20 cellular contexts compared by ENCODE assay signal in the genomic region with DNA sequence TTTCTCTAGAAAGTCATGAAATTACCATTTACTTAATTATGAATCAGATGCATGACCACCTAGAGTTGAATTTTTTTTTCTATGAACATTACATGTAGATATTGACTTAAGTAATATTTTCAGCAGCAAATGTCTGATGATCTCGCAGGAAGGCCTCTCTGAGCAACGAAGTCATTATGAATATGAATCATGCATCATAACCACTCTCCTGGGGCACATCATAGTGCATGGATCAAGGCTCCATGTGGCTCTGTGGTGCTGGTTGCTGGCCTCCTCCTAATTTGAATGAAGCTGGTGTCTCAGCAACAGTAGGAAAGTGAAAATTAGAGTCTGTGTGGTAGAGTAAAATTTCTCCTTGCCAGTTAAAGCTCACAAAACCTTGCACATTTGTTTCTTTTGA.
A peak's percentile ranks its signal among the peaks of the same experiment; 100 is the strongest.
DNase-seq lines count a peak whose midpoint lies in the region; ATAC-seq, FAIRE-seq and TF ChIP-seq lines count a peak whose summit lies in the region.
"Had no signal": no experiment of that assay in that cellular context is flagged by ENCODE, and none has a peak within 500 bp of the region (broad histone marks: within the 10 kb centered on the region; RNA-seq: fewer than 3 reads in every experiment).

No MANE protein-coding gene starts in this region.

- peaks cover 4% of the 10 kb centered on the region for H3K9me3 Mint-ChIP-seq in activated CD4-positive, alpha-beta T cell treated with anti-CD3 and anti-CD28 coated beads for 36 hours (ENCODE audit: low read depth)

- H3K79me2 ChIP-seq in GM12878 (ENCODE audit: control insufficient read depth, insufficient read depth, low read length) (no peaks in the 10 kb centered on the region), osteoblast (ENCODE audit: insufficient read depth, low read length) (no peaks in the 10 kb centered on the region)

- BruUV-seq in GM12878 (replicated peaks; lab: Mats Ljungman, UMichigan), result no TSS peak

- no peak for FAIRE-seq in GM12878 (lab: Jason Lieb, UNC)
- FAIRE-seq: TTC549 had no signal

- SMC1A ChIA-PET in GM12878 (lab: Charles Lee; ENCODE audit: uncharacterized antibody, unreplicated experiment), result interaction anchor here (0.7 to 2.3 kb wide), 4 partner anchors 9 to 22 kb away, joined by 3 to 8 read pairs (median 4); no protein-coding TSS in a partner anchor

- H3K4me1 Mint-ChIP-seq in activated CD4-positive, alpha-beta T cell treated with anti-CD3 and anti-CD28 coated beads for 36 hours, result no peaks in the 10 kb centered on the region

- TF ChIP-seq EP300 in GM12878 (IDR thresholded peaks at IDR 0.05; ENCODE audit: borderline replicate concordance in 1 of 2, control insufficient read depth in 1 of 2, low read depth in 2 of 2, low read length in 2 of 2), result no peak

- TF ChIP-seq CTCF in GM12878 (IDR thresholded peaks at IDR 0.05 in 2 of 3, conservative IDR thresholded peaks at IDR 0.05 in 1 of 3; ENCODE audit: control insufficient read depth in 2 of 3, extremely low read depth in 1 of 3, insufficient read depth in 1 of 3, low read depth in 3 of 3, low read length in 3 of 3), result no peak
- TF ChIP-seq CTCF in osteoblast (IDR thresholded peaks at IDR 0.05; ENCODE audit: extremely low read depth, low read depth, low read length), result no peak

- H3K36me3 Mint-ChIP-seq in activated CD4-positive, alpha-beta T cell treated with anti-CD3 and anti-CD28 coated beads for 36 hours (ENCODE audit: low read depth), result no peaks in the 10 kb centered on the region

- H3K9me3 ChIP-seq in GM12878 (replicated peaks; ENCODE audit: control insufficient read depth, insufficient read depth, low read length) (peaks cover 1% of the 10 kb centered on the region; the same call in 2 of the 3 replicates), osteoblast (ENCODE audit: low read depth, low read length) (no peaks in the 10 kb centered on the region)
- H3K9me3 ChIP-seq: gastrocnemius medialis had no signal

- in situ Hi-C loops in GM12878 (cut with MboI), result no loop called here

- peak; percentile 17 for DNase-seq in activated CD4-positive, alpha-beta T cell treated with anti-CD3 and anti-CD28 coated beads for 36 hours
- no peak for DNase-seq in activated CD4-positive, alpha-beta T cell treated with anti-CD3 and anti-CD28 coated beads for 1 hour
- DNase-seq in LHCN-M2 (ENCODE audit: low read depth), result peak; percentile 82
- no peak for DNase-seq in GM12878 (ENCODE audit: low read depth, low spot score)
- DNase-seq in osteoblast (ENCODE audit: insufficient read length, low spot score, missing footprints), result peak; percentile 46
- DNase-seq in RPMI8226, result no peak
- no peak for DNase-seq in cardiac septum (ENCODE audit: low spot score)
- DNase-seq: activated CD4-positive, alpha-beta T cell treated with anti-CD3 and anti-CD28 coated beads, Interleukin-2, amount 50 U/mL, for 48 hours; gastrocnemius medialis; GDM1; midbrain; NCI-H187; NCI-H69; occipital lobe; stimulated activated naive CD4-positive, alpha-beta T cell treated with Interleukin-2 at 50 U/mL for 16 hours had no signal

- no peaks in the 10 kb centered on the region for H3K36me3 ChIP-seq in GM12878 (ENCODE audit: control insufficient read depth in 2 of 2, insufficient read depth in 2 of 2, low read length in 1 of 2)
- no peaks in the 10 kb centered on the region for H3K36me3 ChIP-seq in osteoblast (ENCODE audit: insufficient read depth, low read length)
- H3K36me3 ChIP-seq: gastrocnemius medialis had no signal

- intact Hi-C loops in activated CD4-positive, alpha-beta T cell treated with anti-CD3 and anti-CD28 coated beads for 36 hours (cut with DNase I, micrococcal nuclease), result no loop called here
- intact Hi-C loops in GM12878 (cut with micrococcal nuclease; ENCODE audit: unreplicated experiment), result no loop called here
- intact Hi-C loops in cardiac septum (cut with DNase I), result no loop called here

- H3K27me3 ChIP-seq in GM12878 (replicated peaks in 1 of 2; ENCODE audit: control insufficient read depth in 2 of 2, insufficient read depth in 2 of 2, low read length in 1 of 2) (no peaks in the 10 kb centered on the region), osteoblast (ENCODE audit: insufficient read depth, low read length) (no peaks in the 10 kb centered on the region)
- H3K27me3 ChIP-seq: gastrocnemius medialis had no signal

- H3K4me3 ChIP-seq in GM12878 (no peak overlapping the region), osteoblast (ENCODE audit: insufficient read depth, low read length) (no peak overlapping the region)
- H3K4me3 ChIP-seq: gastrocnemius medialis, skin epidermis had no signal

- RAD21 ChIA-PET in GM12878 (lab: Charles Lee; ENCODE audit: unreplicated experiment), result interaction anchor here (1.0 to 2.2 kb wide), 3 partner anchors 14 to 58 kb away, joined by 5 to 7 read pairs (median 7); no protein-coding TSS in a partner anchor

- TF ChIP-seq RAD21 in GM12878 (IDR thresholded peaks at IDR 0.05; ENCODE audit: insufficient read depth, low read depth, low read length), result no peak

- no peak overlapping the region for H3K27ac Mint-ChIP-seq in activated CD4-positive, alpha-beta T cell treated with anti-CD3 and anti-CD28 coated beads for 36 hours

- H3K4me1 ChIP-seq in GM12878 (ENCODE audit: control insufficient read depth, insufficient read depth, low read length) (no peaks in the 10 kb centered on the region; the same call in 1 of the 2 replicates), osteoblast (ENCODE audit: insufficient read depth, low read length) (peaks cover 39% of the 10 kb centered on the region)
- H3K4me1 ChIP-seq: gastrocnemius medialis had no signal

- H3K27me3 Mint-ChIP-seq in activated CD4-positive, alpha-beta T cell treated with anti-CD3 and anti-CD28 coated beads for 36 hours, result peaks cover 11% of the 10 kb centered on the region

- H4K20me1 ChIP-seq in GM12878 (ENCODE audit: control insufficient read depth, insufficient read depth) (no peaks in the 10 kb centered on the region), osteoblast (ENCODE audit: insufficient read depth, low read length) (no peaks in the 10 kb centered on the region)

- no peak overlapping the region; the same call in 1 of the 2 replicates for H2AFZ ChIP-seq in GM12878 (ENCODE audit: control insufficient read depth, low read depth, low read length)
- no peak overlapping the region for H2AFZ ChIP-seq in osteoblast (ENCODE audit: low read length)

- TF ChIP-seq POLR2A in GM12878 (IDR thresholded peaks at IDR 0.05; ENCODE audit: low read depth, low read length), result no peak

- peak; percentile 61 for ATAC-seq in activated CD4-positive, alpha-beta T cell treated with anti-CD3 and anti-CD28 coated beads for 36 hours
- ATAC-seq in GM12878 (peak; percentile 64), HG02763 (IDR thresholded peaks at IDR 0.05; ENCODE audit: unreplicated experiment) (no peak)
- ATAC-seq: gastrocnemius medialis, HCT116 had no signal

- 0% methylated on average over 2 of the region's 2 CpGs for WGBS in GM12878 (ENCODE audit: insufficient coverage, insufficient replicate concordance, low lambda C conversion rate, missing lambda C conversion rate)

- POLR2A ChIA-PET in activated CD4-positive, alpha-beta T cell treated with anti-CD3 and anti-CD28 coated beads for 36 hours (lab: Charles Lee), result no interaction called here
- POLR2A ChIA-PET in GM12878 (lab: Charles Lee), result interaction anchor here (0.6 to 1.3 kb wide), 2 partner anchors 9 to 13 kb away, joined by 3 to 4 read pairs; no protein-coding TSS in a partner anchor

- H3K4me3 Mint-ChIP-seq in activated CD4-positive, alpha-beta T cell treated with anti-CD3 and anti-CD28 coated beads for 36 hours, result no peak overlapping the region

- CTCF ChIA-PET in activated CD4-positive, alpha-beta T cell treated with anti-CD3 and anti-CD28 coated beads for 36 hours (lab: Charles Lee), result no interaction called here
- CTCF ChIA-PET in GM12878 (lab: Yijun Ruan, JAX), result interaction anchor here (1.8 kb wide), 1 partner anchor 58 kb away, joined by 7 read pairs; no protein-coding TSS in a partner anchor

- H3K27ac ChIP-seq in GM12878 (ENCODE audit: control insufficient read depth, insufficient read depth) (no peak overlapping the region), osteoblast (ENCODE audit: low read depth, low read length) (peak overlapping the region; percentile 73)
- H3K27ac ChIP-seq: gastrocnemius medialis, KMS-11, skin epidermis had no signal

- no peak overlapping the region for H3K9ac ChIP-seq in GM12878 (ENCODE audit: control insufficient read depth, insufficient read depth, low read length)
- H3K9ac ChIP-seq: KMS-11 had no signal

- H3K4me2 ChIP-seq in GM12878 (ENCODE audit: control insufficient read depth, insufficient read depth) (no peak overlapping the region), osteoblast (ENCODE audit: insufficient read depth, low read length) (peak overlapping the region; percentile 6)
- H3K4me2 ChIP-seq: KMS-11 had no signal

TF ChIP-seq in GM12878, 131 proteins besides CTCF, POLR2A, EP300 and RAD21:
- TF ChIP-seq, protein P1, sequence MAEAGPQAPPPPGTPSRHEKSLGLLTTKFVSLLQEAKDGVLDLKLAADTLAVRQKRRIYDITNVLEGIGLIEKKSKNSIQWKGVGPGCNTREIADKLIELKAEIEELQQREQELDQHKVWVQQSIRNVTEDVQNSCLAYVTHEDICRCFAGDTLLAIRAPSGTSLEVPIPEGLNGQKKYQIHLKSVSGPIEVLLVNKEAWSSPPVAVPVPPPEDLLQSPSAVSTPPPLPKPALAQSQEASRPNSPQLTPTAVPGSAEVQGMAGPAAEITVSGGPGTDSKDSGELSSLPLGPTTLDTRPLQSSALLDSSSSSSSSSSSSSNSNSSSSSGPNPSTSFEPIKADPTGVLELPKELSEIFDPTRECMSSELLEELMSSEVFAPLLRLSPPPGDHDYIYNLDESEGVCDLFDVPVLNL (IDR thresholded peaks at IDR 0.05; ENCODE audit: low read depth, low read length), result no peak
- TF ChIP-seq DPF2 (IDR thresholded peaks at IDR 0.05) (no peak), IKZF1 (conservative IDR thresholded peaks at IDR 0.05) (peak; percentile 36; the same call in 1 of the 2 replicates)

Comparison
In these comparisons a context has a peak if more than half of its experiments do, and no peak if none do; other contexts are left out.
1. DNase-seq: peak in activated CD4-positive, alpha-beta T cell treated with anti-CD3 and anti-CD28 coated beads for 36 hours (single experiment), LHCN-M2 (single experiment) and osteoblast (single experiment); none in activated CD4-positive, alpha-beta T cell treated with anti-CD3 and anti-CD28 coated beads for 1 hour (single experiment), GM12878 (single experiment), RPMI8226 (single experiment) and cardiac septum (single experiment).